24 cellular contexts compared by ENCODE assay signal in the genomic region with DNA sequence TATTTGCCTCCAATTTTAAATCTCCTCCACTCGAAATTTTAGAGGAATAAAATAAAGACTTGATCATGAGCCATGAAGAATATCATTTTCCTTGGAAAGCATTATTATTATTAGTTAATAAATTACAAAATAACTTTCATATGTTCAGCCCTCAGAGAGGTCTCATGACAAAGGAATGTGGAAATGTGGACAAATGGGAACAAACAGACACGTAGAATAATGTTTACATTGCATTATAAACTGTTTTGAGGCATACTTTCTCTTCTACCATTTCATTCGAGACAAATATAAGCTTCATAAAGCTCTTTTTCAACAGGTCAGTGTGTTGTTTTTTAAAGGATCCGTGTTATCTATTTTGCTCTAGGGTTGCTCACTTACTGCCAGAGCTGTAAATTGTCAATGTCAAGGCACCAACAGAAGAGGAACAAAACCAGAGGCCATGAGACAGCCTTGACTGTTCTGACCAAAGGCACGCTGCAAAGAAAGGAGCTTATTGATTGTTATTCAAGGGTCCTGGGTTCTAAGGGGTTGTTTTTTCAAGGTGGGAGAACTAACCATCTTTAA.
DNase-seq lines count a peak whose midpoint lies in the region; ATAC-seq, FAIRE-seq and TF ChIP-seq lines count a peak whose summit lies in the region.
"Had no signal": no experiment of that assay in that cellular context is flagged by ENCODE, and none has a peak within 500 bp of the region (broad histone marks: within the 10 kb centered on the region; RNA-seq: fewer than 3 reads in every experiment).

No MANE protein-coding gene starts in this region.

- TF ChIP-seq CTCF in astrocyte (IDR thresholded peaks at IDR 0.05; ENCODE audit: insufficient read depth, low read depth, low read length): no peak
- no peak for TF ChIP-seq CTCF in heart right ventricle (IDR thresholded peaks at IDR 0.05)
- TF ChIP-seq CTCF in osteocyte (IDR thresholded peaks at IDR 0.05): no peak

- H3K36me3 Mint-ChIP-seq in astrocyte (ENCODE audit: low read depth, unreplicated experiment) (no peaks in the 10 kb centered on the region), osteocyte (ENCODE audit: unreplicated experiment) (no peaks in the 10 kb centered on the region), T-cell (no peaks in the 10 kb centered on the region)
- H3K36me3 Mint-ChIP-seq: activated CD8-positive, alpha-beta memory T cell treated with anti-CD3 and anti-CD28 coated beads, Interleukin-2, amount 10 ng/mL, durations not matched to agents 7 days and 5 days; activated naive CD8-positive, alpha-beta T cell treated with anti-CD3 and anti-CD28 coated beads for 36 hours; CD4-positive, alpha-beta memory T cell had no signal

- H3K4me1 Mint-ChIP-seq in astrocyte (ENCODE audit: low read depth, unreplicated experiment) (peaks cover 5% of the 10 kb centered on the region), osteocyte (ENCODE audit: unreplicated experiment) (peaks cover 8% of the 10 kb centered on the region), T-cell (no peaks in the 10 kb centered on the region)
- H3K4me1 Mint-ChIP-seq: activated CD8-positive, alpha-beta memory T cell treated with anti-CD3 and anti-CD28 coated beads, Interleukin-2, amount 10 ng/mL, durations not matched to agents 7 days and 5 days; activated naive CD8-positive, alpha-beta T cell treated with anti-CD3 and anti-CD28 coated beads for 36 hours; activated T-helper 17 cell treated with anti-CD3 and anti-CD28 coated beads, Interleukin-2, amount 50 U/mL, for 72 hours; CD4-positive, alpha-beta memory T cell had no signal

- intact Hi-C loops in heart right ventricle (cut with DNase I): no loop called here

- DNase-seq in KBM-7: peak; percentile 39
- no peak for DNase-seq in astrocyte (ENCODE audit: low read depth)
- DNase-seq in heart right ventricle: no peak
- DNase-seq in osteocyte (ENCODE audit: extremely low spot score, unreplicated experiment): no peak
- no peak for DNase-seq in T-cell
- DNase-seq in NK-92 (lab: John Stamatoyannopoulos, UW; ENCODE audit: unreplicated experiment): no peak
- DNase-seq: activated CD4-positive, alpha-beta T cell treated with anti-CD3 and anti-CD28 coated beads for 48 hours; activated CD8-positive, alpha-beta memory T cell treated with anti-CD3 and anti-CD28 coated beads, Interleukin-2, amount 10 ng/mL, durations not matched to agents 7 days and 5 days; activated naive CD8-positive, alpha-beta T cell treated with anti-CD3 and anti-CD28 coated beads for 36 hours; CD4-positive, alpha-beta memory T cell; H7; Kasumi-1; midbrain; NCI-H1105 treated with DMSO at 0.1 percent for 48 hours; NCI-H510A; stimulated activated CD4-positive, alpha-beta T cell treated with anti-CD3 and anti-CD28 coated beads, Interleukin-4, amount 100 ng/mL, for 1 hour; transverse colon had no signal

- H3K9me3 Mint-ChIP-seq in astrocyte (ENCODE audit: unreplicated experiment) (no peaks in the 10 kb centered on the region), osteocyte (ENCODE audit: unreplicated experiment) (no peaks in the 10 kb centered on the region), T-cell (no peaks in the 10 kb centered on the region)
- H3K9me3 Mint-ChIP-seq: activated naive CD8-positive, alpha-beta T cell treated with anti-CD3 and anti-CD28 coated beads for 36 hours; activated T-helper 17 cell treated with anti-CD3 and anti-CD28 coated beads, Interleukin-2, amount 50 U/mL, for 72 hours; stimulated activated naive CD8-positive, alpha-beta T cell treated with anti-CD3 and anti-CD28 coated beads, Interleukin-15, Interleukin-2, amounts not matched to agents 100 ng/mL and 50 ng/mL, for 24 hours had no signal

- H3K27ac Mint-ChIP-seq in astrocyte (ENCODE audit: unreplicated experiment) (no peak overlapping the region), osteocyte (ENCODE audit: unreplicated experiment) (peak overlapping the region; percentile 53), T-cell (no peak overlapping the region)
- H3K27ac Mint-ChIP-seq: activated CD8-positive, alpha-beta memory T cell treated with anti-CD3 and anti-CD28 coated beads, Interleukin-2, amount 10 ng/mL, durations not matched to agents 7 days and 5 days; activated naive CD8-positive, alpha-beta T cell treated with anti-CD3 and anti-CD28 coated beads for 36 hours; activated T-helper 17 cell treated with anti-CD3 and anti-CD28 coated beads, Interleukin-2, amount 50 U/mL, for 72 hours; CD4-positive, alpha-beta memory T cell; progenitor cell of endocrine pancreas; stimulated activated naive CD8-positive, alpha-beta T cell treated with anti-CD3 and anti-CD28 coated beads, Interleukin-15, Interleukin-2, amounts not matched to agents 100 ng/mL and 50 ng/mL, for 24 hours had no signal

- in situ Hi-C loops in KBM-7 (cut with MboI; ENCODE audit: low pct_unique_long_range_greater_than_20kb, low sequenced_read_pairs): no loop called here

- CTCF ChIA-PET in T-cell (lab: Charles Lee): no interaction called here

- no peak overlapping the region for H3K4me2 ChIP-seq in astrocyte (ENCODE audit: low read length)

- H3K27me3 ChIP-seq in astrocyte (ENCODE audit: insufficient read depth, low read length): no peaks in the 10 kb centered on the region
- H3K27me3 ChIP-seq in heart right ventricle: no peaks in the 10 kb centered on the region
- H3K27me3 ChIP-seq: transverse colon had no signal

- no peak overlapping the region for H3K9ac ChIP-seq in astrocyte (ENCODE audit: low read length)

- H4K20me1 ChIP-seq in astrocyte (ENCODE audit: insufficient read depth, low read length): no peaks in the 10 kb centered on the region

- H3K79me2 ChIP-seq in astrocyte (ENCODE audit: insufficient read depth, low read length): no peaks in the 10 kb centered on the region

- H3K4me3 Mint-ChIP-seq in astrocyte (ENCODE audit: unreplicated experiment) (no peak overlapping the region), osteocyte (ENCODE audit: unreplicated experiment) (no peak overlapping the region), T-cell (no peak overlapping the region)
- H3K4me3 Mint-ChIP-seq: activated CD8-positive, alpha-beta memory T cell treated with anti-CD3 and anti-CD28 coated beads, Interleukin-2, amount 10 ng/mL, durations not matched to agents 7 days and 5 days; activated naive CD8-positive, alpha-beta T cell treated with anti-CD3 and anti-CD28 coated beads for 36 hours; activated T-helper 17 cell treated with anti-CD3 and anti-CD28 coated beads, Interleukin-2, amount 50 U/mL, for 72 hours; CD4-positive, alpha-beta memory T cell; stimulated activated naive CD8-positive, alpha-beta T cell treated with anti-CD3 and anti-CD28 coated beads, Interleukin-15, Interleukin-2, amounts not matched to agents 100 ng/mL and 50 ng/mL, for 24 hours had no signal

- H3K9me3 ChIP-seq in astrocyte (ENCODE audit: insufficient read depth, low read depth, low read length) (no peaks in the 10 kb centered on the region), heart right ventricle (no peaks in the 10 kb centered on the region)
- H3K9me3 ChIP-seq: transverse colon had no signal

- peaks cover 2% of the 10 kb centered on the region for H3K27me3 Mint-ChIP-seq in astrocyte (ENCODE audit: low read depth, unreplicated experiment)
- no peaks in the 10 kb centered on the region for H3K27me3 Mint-ChIP-seq in osteocyte (ENCODE audit: unreplicated experiment)
- H3K27me3 Mint-ChIP-seq in T-cell: peaks cover 6 to 7% of the 10 kb centered on the region in 2 donors
- H3K27me3 Mint-ChIP-seq: progenitor cell of endocrine pancreas had no signal

- no peaks in the 10 kb centered on the region for H3K4me1 ChIP-seq in astrocyte (ENCODE audit: insufficient read depth, low read length)
- peaks cover 0 to 22% (median 9%) of the 10 kb centered on the region in 9 donors for H3K4me1 ChIP-seq in heart right ventricle
- H3K4me1 ChIP-seq: transverse colon had no signal

- POLR2A ChIA-PET in T-cell (lab: Charles Lee): no interaction called here

- peak in 7 of 8 donors; percentile 47 to 84 (median 71) for ATAC-seq in heart right ventricle
- ATAC-seq in T-cell (replicated peaks in 1 of 4): no peak
- no peak for ATAC-seq in GM19351 (IDR thresholded peaks at IDR 0.05; ENCODE audit: unreplicated experiment)
- ATAC-seq: activated CD8-positive, alpha-beta memory T cell treated with anti-CD3 and anti-CD28 coated beads, Interleukin-2, amount 10 ng/mL, durations not matched to agents 7 days and 5 days; activated T-helper 17 cell treated with anti-CD3 and anti-CD28 coated beads, Interleukin-2, amount 50 U/mL, for 72 hours had no signal

- WGBS in heart right ventricle, 2 donors: 33 to 50% methylated on average over 5 of the region's 5 CpGs

- peak; percentile 13 for FAIRE-seq in astrocyte (lab: Jason Lieb, UNC)
- FAIRE-seq: endometrium, GM12892 had no signal

- H3K27ac ChIP-seq in astrocyte (ENCODE audit: low read depth, low read length) (no peak overlapping the region), heart right ventricle (peak overlapping the region; percentile 17 to 75 (median 56))
- H3K27ac ChIP-seq: RWPE1, transverse colon had no signal

- H3K4me3 ChIP-seq in astrocyte (ENCODE audit: insufficient read depth, low read depth, low read length): no peak overlapping the region
- H3K4me3 ChIP-seq in heart right ventricle: no peak overlapping the region
- H3K4me3 ChIP-seq: transverse colon had no signal

- H3K36me3 ChIP-seq in astrocyte (ENCODE audit: insufficient read depth, low read length) (no peaks in the 10 kb centered on the region), heart right ventricle (no peaks in the 10 kb centered on the region)
- H3K36me3 ChIP-seq: transverse colon had no signal

- H2AFZ ChIP-seq in astrocyte (ENCODE audit: low read depth, low read length): no peak overlapping the region

Comparison
In these comparisons a context has a peak if more than half of its experiments do, and no peak if none do; other contexts are left out.
1. ATAC-seq: peak in heart right ventricle (7 of 8); none in T-cell (0 of 4) and GM19351 (single experiment).